Comparison of ENCODE assay signal across 26 cellular contexts in genomic region chr7:35477609-35478008, GRCh38.
"Had no signal": no experiment of that assay in that cellular context is flagged by ENCODE, and none has a peak within 500 bp of the region (broad histone marks: within the 10 kb centered on the region; RNA-seq: fewer than 3 reads in every experiment).

No MANE protein-coding gene starts in this region.

- H3K9ac ChIP-seq: neural progenitor cell had no signal

- H2AFZ ChIP-seq: hepatocyte, neural progenitor cell had no signal

- H3K9me3 ChIP-seq: gastrocnemius medialis, prostate gland, thoracic aorta, vagina had no signal

- H3K79me2 ChIP-seq: hepatocyte had no signal

- H3K36me3 ChIP-seq: gastrocnemius medialis, heart left ventricle, neural progenitor cell, prostate gland, right atrium auricular region, sigmoid colon, spleen, thoracic aorta, tibial nerve, vagina had no signal

- H3K4me3 ChIP-seq: dorsolateral prefrontal cortex, gastrocnemius medialis, heart left ventricle, hepatocyte, lung, neural progenitor cell, prostate gland, right atrium auricular region, sigmoid colon, spleen, thoracic aorta, tibial nerve, vagina had no signal

- FAIRE-seq: colon, keratinocyte had no signal

- H3K4me2 ChIP-seq: hepatocyte, neural progenitor cell had no signal

- H3K4me1 ChIP-seq: gastrocnemius medialis, heart left ventricle, neural progenitor cell, prostate gland, right atrium auricular region, sigmoid colon, spleen, tibial nerve, vagina had no signal

- H3K27me3 ChIP-seq: gastrocnemius medialis, heart left ventricle, hepatocyte, neural progenitor cell, right atrium auricular region, sigmoid colon, tibial nerve, vagina had no signal

- ATAC-seq: esophagus mucosa; gastrocnemius medialis; heart left ventricle; naive thymus-derived CD4-positive, alpha-beta T cell; stimulated activated memory B cell treated with anti-CD40 and anti-IgM and Interleukin-4, amounts not matched to agents 10 μg/mL and 1 μg/mL and 100 μg/mL, for 72 hours; stimulated activated naive CD8-positive, alpha-beta T cell treated with anti-CD3 and anti-CD28 coated beads, Interleukin-15, Interleukin-2, amounts not matched to agents 100 U/mL and 50 U/mL, for 24 hours had no signal

- H3K27ac ChIP-seq: dorsolateral prefrontal cortex, epithelial cell of prostate, gastrocnemius medialis, heart left ventricle, hepatocyte, neural progenitor cell, prostate gland, right atrium auricular region, sigmoid colon, spleen, thoracic aorta, tibial nerve, vagina had no signal

- DNase-seq: dorsolateral prefrontal cortex; effector CD4-positive, alpha-beta T cell; foreskin fibroblast; gastrocnemius medialis; heart left ventricle; immature natural killer cell; mesenchymal stem cell; midbrain; naive thymus-derived CD4-positive, alpha-beta T cell; sigmoid colon; spleen; stimulated activated CD4-positive, alpha-beta T cell treated with anti-CD3 and anti-CD28 coated beads, Interleukin-4, amount 100 ng/mL, for 4 hours; stimulated activated naive CD8-positive, alpha-beta T cell treated with anti-CD3 and anti-CD28 coated beads, Interleukin-15, Interleukin-2, amounts not matched to agents 100 U/mL and 50 U/mL, for 24 hours had no signal
